1 cellular context compared by ENCODE assay signal in genomic region chr1:3356827-3357457, GRCh38.
TF ChIP-seq lines count a peak whose summit lies in the region.

No MANE protein-coding gene starts in this region.

TF ChIP-seq in HepG2, 621 proteins besides CTCF, POLR2A, EP300 and RAD21 (continued from another document):
- peak; percentile 52 for TF ChIP-seq PAXIP1 (CRISPR knock-in tag; conservative IDR thresholded peaks at IDR 0.05)
- peak; percentile 23; the same call in 1 of the 2 replicates for TF ChIP-seq ZNF263 (CRISPR knock-in tag; IDR thresholded peaks at IDR 0.05)
- TF ChIP-seq ZNF772 (CRISPR knock-in tag; IDR thresholded peaks at IDR 0.05): 0 out of 2 replicates have a peak, but pooled peaks have one; percentile 37
- no peak for TF ChIP-seq BORCS8-MEF2B (CRISPR knock-in tag; IDR thresholded peaks at IDR 0.05)
- TF ChIP-seq HCFC1 (IDR thresholded peaks at IDR 0.05; ENCODE audit: low read depth, low read length): no peak
- no peak for TF ChIP-seq JUND (CRISPR knock-in tag; IDR thresholded peaks at IDR 0.05)
- TF ChIP-seq ZBTB4 (CRISPR knock-in tag; IDR thresholded peaks at IDR 0.05; ENCODE audit: borderline replicate concordance): peak; percentile 19; the same call in 1 of the 2 replicates
- TF ChIP-seq ZFX (CRISPR knock-in tag; IDR thresholded peaks at IDR 0.05; ENCODE audit: low read depth): peak; percentile 41
- peak; percentile 54 for TF ChIP-seq HDAC1 (CRISPR knock-in tag; IDR thresholded peaks at IDR 0.05)
- TF ChIP-seq ZSCAN31 (CRISPR knock-in tag; IDR thresholded peaks at IDR 0.05; ENCODE audit: low read depth): peak; percentile 50; the same call in 1 of the 2 replicates
- TF ChIP-seq HNRNPL (IDR thresholded peaks at IDR 0.05; ENCODE audit: low read depth, low read length): 0 out of 2 replicates have a peak, but pooled peaks have one; percentile 77
- TF ChIP-seq BRD4 (CRISPR knock-in tag; IDR thresholded peaks at IDR 0.05): peak; percentile 51; the same call in 1 of the 2 replicates
- peak; percentile 25; the same call in 1 of the 2 replicates for TF ChIP-seq MED1 (CRISPR knock-in tag; IDR thresholded peaks at IDR 0.05)
- TF ChIP-seq HOXA3 (CRISPR knock-in tag; IDR thresholded peaks at IDR 0.05): peak; percentile 41; the same call in 1 of the 2 replicates
- peak; percentile 39; the same call in 1 of the 2 replicates for TF ChIP-seq ZFY (CRISPR knock-in tag; IDR thresholded peaks at IDR 0.05)
